ENCODE assay signal across 19 cellular contexts in genomic region chr18:9751371-9752031, GRCh38. TPM values are rescaled to one million over a fixed set of nuclear protein-coding genes. Genes with fewer than 3 reads are reported as not detected.
DNase-seq lines count a peak whose midpoint lies in the region; ATAC-seq, FAIRE-seq and TF ChIP-seq lines count a peak whose summit lies in the region.
"Had no signal": no experiment of that assay in that cellular context is flagged by ENCODE, and none has a peak within 500 bp of the region (broad histone marks: within the 10 kb centered on the region; RNA-seq: fewer than 3 reads in every experiment).

No MANE protein-coding gene starts in this region.

- peaks cover 57% of the 10 kb centered on the region for H3K79me2 ChIP-seq in astrocyte (ENCODE audit: insufficient read depth, low read length)
- H3K79me2 ChIP-seq in fibroblast of lung (ENCODE audit: control insufficient read depth, insufficient read depth, low read length) = no peaks in the 10 kb centered on the region
- H3K79me2 ChIP-seq in smooth muscle cell (ENCODE audit: low read depth) = peaks cover 97% of the 10 kb centered on the region

- H3K27me3 ChIP-seq in astrocyte (ENCODE audit: insufficient read depth, low read length) = no peaks in the 10 kb centered on the region
- H3K27me3 ChIP-seq in fibroblast of lung (ENCODE audit: control insufficient read depth, insufficient read depth, low read length) = no peaks in the 10 kb centered on the region
- no peaks in the 10 kb centered on the region for H3K27me3 ChIP-seq in smooth muscle cell (ENCODE audit: low read depth)

- H3K36me3 Mint-ChIP-seq in astrocyte (ENCODE audit: low read depth, unreplicated experiment) = peaks cover 19% of the 10 kb centered on the region
- H3K36me3 Mint-ChIP-seq: CD4-positive, CD25-positive, alpha-beta regulatory T cell had no signal

- no peak for ATAC-seq in HG02763 (IDR thresholded peaks at IDR 0.05; ENCODE audit: unreplicated experiment)

- WGBS in smooth muscle cell (ENCODE audit: low lambda C conversion rate) = 87% methylated on average over 8 of the region's 8 CpGs

- H3K36me3 ChIP-seq in astrocyte (ENCODE audit: insufficient read depth, low read length) = no peaks in the 10 kb centered on the region
- no peaks in the 10 kb centered on the region for H3K36me3 ChIP-seq in fibroblast of lung (ENCODE audit: control insufficient read depth, insufficient read depth, low read length)
- no peaks in the 10 kb centered on the region for H3K36me3 ChIP-seq in smooth muscle cell (ENCODE audit: low read depth)

- TF ChIP-seq CTCF in astrocyte (IDR thresholded peaks at IDR 0.05; ENCODE audit: insufficient read depth, low read depth, low read length) = no peak
- no peak for TF ChIP-seq CTCF in fibroblast of lung (conservative IDR thresholded peaks at IDR 0.05 in 1 of 2, IDR thresholded peaks at IDR 0.05 in 1 of 2; ENCODE audit: low read depth in 1 of 2, low read length in 2 of 2)
- TF ChIP-seq CTCF in smooth muscle cell (IDR thresholded peaks at IDR 0.05; ENCODE audit: borderline replicate concordance, insufficient read depth, poor library complexity, severe bottlenecking) = no peak

- no peak overlapping the region for H3K4me3 Mint-ChIP-seq in astrocyte (ENCODE audit: unreplicated experiment)
- H3K4me3 Mint-ChIP-seq: CD4-positive, CD25-positive, alpha-beta regulatory T cell had no signal

- H3K27ac Mint-ChIP-seq in astrocyte (ENCODE audit: unreplicated experiment) = no peak overlapping the region
- H3K27ac Mint-ChIP-seq: CD4-positive, CD25-positive, alpha-beta regulatory T cell had no signal

- H3F3A ChIP-seq in smooth muscle cell (ENCODE audit: low read depth) = peaks cover 30% of the 10 kb centered on the region

- peak; percentile 76 for DNase-seq in H4 (ENCODE audit: low spot score)
- peak; percentile 69 for DNase-seq in astrocyte (ENCODE audit: low read depth)
- DNase-seq in fibroblast of lung (ENCODE audit: low read depth in 2 of 2) = peak; percentile 68 to 70
- DNase-seq in smooth muscle cell (lab: John Stamatoyannopoulos, UW; ENCODE audit: unreplicated experiment) = no peak
- no peak for DNase-seq in germinal center (ENCODE audit: low spot score)
- DNase-seq in hepatic stellate cell (ENCODE audit: low spot score) = no peak
- DNase-seq: Calu3; CD4-positive, CD25-positive, alpha-beta regulatory T cell; DMS53; NCI-H1436; NCI-H2029 treated with DMSO at 0.1 percent for 48 hours; NCI-H2171 treated with DMSO at 0.1 percent for 48 hours; NCI-H446 treated with DMSO at 0.1 percent for 48 hours; NK-92 treated with Interleukin-12 subunit alpha and Interleukin-12 subunit beta, amount 100 ng/mL, for 24 hours; SIG-M5 had no signal

- H3K27ac ChIP-seq in astrocyte (ENCODE audit: low read depth, low read length) (no peak overlapping the region), fibroblast of lung (ENCODE audit: insufficient read depth, low read length) (no peak overlapping the region), smooth muscle cell (ENCODE audit: low read depth) (peak overlapping the region; percentile 38)

- H3K9me3 ChIP-seq in astrocyte (ENCODE audit: insufficient read depth, low read depth, low read length) (no peaks in the 10 kb centered on the region), fibroblast of lung (ENCODE audit: control insufficient read depth, insufficient read depth, low read depth, low read length) (no peaks in the 10 kb centered on the region), smooth muscle cell (replicated peaks; ENCODE audit: low read depth) (no peaks in the 10 kb centered on the region)

- H3K4me1 ChIP-seq in astrocyte (ENCODE audit: insufficient read depth, low read length) (peaks cover 17% of the 10 kb centered on the region), fibroblast of lung (ENCODE audit: control insufficient read depth, extremely low read depth, insufficient read depth, low read length) (no peaks in the 10 kb centered on the region), smooth muscle cell (ENCODE audit: low read depth) (peaks cover 9% of the 10 kb centered on the region)

- H4K20me1 ChIP-seq in astrocyte (ENCODE audit: insufficient read depth, low read length) (peaks cover 15% of the 10 kb centered on the region), fibroblast of lung (ENCODE audit: control insufficient read depth, extremely low read depth, insufficient read depth, low read length) (no peaks in the 10 kb centered on the region), smooth muscle cell (ENCODE audit: low read depth) (peaks cover 51% of the 10 kb centered on the region)

- H2AFZ ChIP-seq in astrocyte (ENCODE audit: low read depth, low read length) (no peak overlapping the region), fibroblast of lung (ENCODE audit: low read length) (no peak overlapping the region), smooth muscle cell (ENCODE audit: low read depth) (no peak overlapping the region)

- no peaks in the 10 kb centered on the region for H3K9me3 Mint-ChIP-seq in astrocyte (ENCODE audit: unreplicated experiment)
- H3K9me3 Mint-ChIP-seq: CD4-positive, CD25-positive, alpha-beta regulatory T cell had no signal

- no peak overlapping the region for H3K4me3 ChIP-seq in astrocyte (ENCODE audit: insufficient read depth, low read depth, low read length)
- no peak overlapping the region for H3K4me3 ChIP-seq in fibroblast of lung (replicated peaks in 1 of 4; ENCODE audit: control extremely low read depth in 1 of 4, insufficient read depth in 1 of 4, low read depth in 3 of 4, low read length in 4 of 4)
- no peak overlapping the region for H3K4me3 ChIP-seq in smooth muscle cell

- H3K27me3 Mint-ChIP-seq in astrocyte (ENCODE audit: low read depth, unreplicated experiment) = no peaks in the 10 kb centered on the region
- H3K27me3 Mint-ChIP-seq: CD4-positive, CD25-positive, alpha-beta regulatory T cell had no signal

- H3K4me2 ChIP-seq in astrocyte (ENCODE audit: low read length) (no peak overlapping the region), fibroblast of lung (ENCODE audit: extremely low read depth, insufficient read depth, low read length) (no peak overlapping the region), smooth muscle cell (no peak overlapping the region)

- H3K4me1 Mint-ChIP-seq in astrocyte (ENCODE audit: low read depth, unreplicated experiment) = peaks cover 16% of the 10 kb centered on the region
- H3K4me1 Mint-ChIP-seq: CD4-positive, CD25-positive, alpha-beta regulatory T cell had no signal

- no peak for FAIRE-seq in astrocyte (lab: Jason Lieb, UNC)
- FAIRE-seq: GM19239, H54 had no signal

- no peak overlapping the region for H3K9ac ChIP-seq in astrocyte (ENCODE audit: low read length)
- no peak overlapping the region for H3K9ac ChIP-seq in fibroblast of lung (ENCODE audit: insufficient read depth, low read length)
- H3K9ac ChIP-seq in smooth muscle cell (ENCODE audit: low read depth) = no peak overlapping the region

RNA-seq across cellular contexts. Expression of gene RAB31, which starts 43.4 kb away (rescaled TPM):
- total RNA-seq in H4 (2014; rRNA removed; shearing (Covaris generic)) = 38.5 and 48.0 TPM in 2 replicates
- total RNA-seq in astrocyte (88.7 and 100 TPM in 2 replicates), fibroblast of lung (26.2 and 29.6 TPM in 2 replicates), smooth muscle cell (116 and 123 TPM in 2 replicates)
- polyA plus RNA-seq in fibroblast of lung (27.4 and 47.1 TPM in 2 replicates), smooth muscle cell (389 and 414 TPM in 2 replicates)
- 19.4 and 32.0 TPM in 2 replicates for polyA plus RNA-seq in fibroblast of lung (2012)
- 18.6 and 30.0 TPM in 2 replicates for polyA minus RNA-seq in fibroblast of lung (ENCODE audit: low replicate concordance)
- total RNA-seq: OCI-LY7 had no signal

Comparison
In these comparisons a context has a peak if more than half of its experiments do, and no peak if none do; other contexts are left out.
1. DNase-seq: peak in H4 (single experiment), astrocyte (single experiment) and fibroblast of lung (2 of 2); none in smooth muscle cell (single experiment), germinal center (single experiment) and hepatic stellate cell (single experiment).